9 cellular contexts compared by ENCODE assay signal in genomic region chr18:60053747-60054304, GRCh38.
DNase-seq lines count a peak whose midpoint lies in the region; ATAC-seq and TF ChIP-seq lines count a peak whose summit lies in the region.
"Had no signal": no experiment of that assay in that cellular context is flagged by ENCODE, and none has a peak within 500 bp of the region (broad histone marks: within the 10 kb centered on the region; RNA-seq: fewer than 3 reads in every experiment).

No MANE protein-coding gene starts in this region.

- dilution Hi-C loops in IMR-90 (cut with HindIII; ENCODE audit: low sequenced_read_pairs, unreplicated experiment) = no loop called here

- peak overlapping the region; percentile 82 for H2AK5ac ChIP-seq in IMR-90 (ENCODE audit: low read depth, low read length)
- no peak overlapping the region for H2AK5ac ChIP-seq in mesendoderm (ENCODE audit: low read length)

- intact Hi-C loops in IMR-90 (cut with micrococcal nuclease) = no loop called here
- intact Hi-C loops in uterus (cut with DNase I; ENCODE audit: low total_unique reads) = no loop called here
- intact Hi-C loops in CD4-positive, alpha-beta memory T cell (cut with micrococcal nuclease) = no loop called here

- TF ChIP-seq POLR2A in IMR-90 (IDR thresholded peaks at IDR 0.05; ENCODE audit: low read depth, low read length) = no peak
- no peak for TF ChIP-seq POLR2A in uterus (IDR thresholded peaks at IDR 0.05)

- POLR2A ChIA-PET in IMR-90 (lab: Charles Lee; ENCODE audit: unreplicated experiment) = no interaction called here
- POLR2A ChIA-PET in CD4-positive, alpha-beta memory T cell (lab: Charles Lee; ENCODE audit: partially characterized antibody) = no interaction called here

- no peaks in the 10 kb centered on the region for H3K9me3 ChIP-seq in IMR-90 (ENCODE audit: control insufficient read depth, insufficient read depth, low read length)
- no peaks in the 10 kb centered on the region for H3K9me3 ChIP-seq in uterus
- H3K9me3 ChIP-seq in CD4-positive, alpha-beta memory T cell (ENCODE audit: control insufficient read depth in 1 of 2, low read length in 2 of 2) = no peaks in the 10 kb centered on the region
- H3K9me3 ChIP-seq: upper lobe of left lung had no signal

- no peaks in the 10 kb centered on the region for H3K27me3 ChIP-seq in IMR-90 (ENCODE audit: control insufficient read depth, insufficient read depth, low read length)
- H3K27me3 ChIP-seq in mesendoderm (ENCODE audit: insufficient read depth, low read length, poor library complexity) = no peaks in the 10 kb centered on the region
- no peaks in the 10 kb centered on the region for H3K27me3 ChIP-seq in uterus
- H3K27me3 ChIP-seq in CD4-positive, alpha-beta memory T cell (ENCODE audit: insufficient read depth, low read length) = no peaks in the 10 kb centered on the region
- H3K27me3 ChIP-seq: upper lobe of left lung had no signal

- H3K9ac ChIP-seq in IMR-90 (ENCODE audit: low read depth, low read length) (no peak overlapping the region), mesendoderm (ENCODE audit: low read length) (no peak overlapping the region)

- H3K79me1 ChIP-seq in IMR-90 (ENCODE audit: low read depth in 1 of 2, low read length in 2 of 2) = no peaks in the 10 kb centered on the region
- no peaks in the 10 kb centered on the region for H3K79me1 ChIP-seq in mesendoderm (ENCODE audit: low read length)

- peak overlapping the region; percentile 48; the same call in 1 of the 2 replicates for H4K91ac ChIP-seq in IMR-90 (ENCODE audit: insufficient read depth, low read depth, low read length)

- peak; percentile 52 for DNase-seq in GM12865 (ENCODE audit: low read depth)
- DNase-seq in IMR-90 = peak; percentile 98
- peak; percentile 96 for DNase-seq in amniotic stem cell (lab: John Stamatoyannopoulos, UW)
- peak; percentile 84 for DNase-seq in mesendoderm
- DNase-seq in uterus = no peak
- no peak for DNase-seq in cortex of kidney (lab: John Stamatoyannopoulos, UW)
- no peak for DNase-seq in CD4-positive, alpha-beta memory T cell
- no peak for DNase-seq in GM13976 (ENCODE audit: low spot score)
- DNase-seq: upper lobe of left lung had no signal

- peak overlapping the region; percentile 47; the same call in 1 of the 2 replicates for H3K14ac ChIP-seq in IMR-90 (replicated peaks; ENCODE audit: low read depth, low read length)

- BruUV-seq in IMR-90 (replicated peaks; lab: Mats Ljungman, UMichigan) = no TSS peak

- H3K56ac ChIP-seq in IMR-90 (ENCODE audit: extremely low read depth, insufficient read depth, low read length) (no peak overlapping the region), mesendoderm (ENCODE audit: low read length) (no peak overlapping the region)

- H3K4me3 ChIP-seq in GM12865 (ENCODE audit: low read depth, low read length) (no peak overlapping the region), IMR-90 (ENCODE audit: insufficient read depth, low read depth, low read length) (no peak overlapping the region), mesendoderm (ENCODE audit: low read length) (no peak overlapping the region), uterus (no peak overlapping the region)
- no peak overlapping the region for H3K4me3 ChIP-seq in CD4-positive, alpha-beta memory T cell (ENCODE audit: low read length in 2 of 2)
- H3K4me3 ChIP-seq: upper lobe of left lung had no signal

- H2AFZ ChIP-seq in IMR-90 (replicated peaks; ENCODE audit: low read length, poor library complexity) = peak overlapping the region; percentile 76

- H3K9me1 ChIP-seq in IMR-90 (ENCODE audit: insufficient read depth, low read length) = peaks cover 12% of the 10 kb centered on the region

- CTCF ChIA-PET in IMR-90 (lab: Yijun Ruan, JAX) = interaction anchor here (0.7 kb wide), 2 partner anchors 197 to 342 kb away, joined by 3 read pairs; no protein-coding TSS in a partner anchor
- CTCF ChIA-PET in CD4-positive, alpha-beta memory T cell (lab: Charles Lee; ENCODE audit: partially characterized antibody) = no interaction called here

- H3K27ac ChIP-seq in IMR-90 (ENCODE audit: insufficient read depth, low read length) = no peak overlapping the region
- H3K27ac ChIP-seq in mesendoderm (ENCODE audit: low read depth, low read length) = no peak overlapping the region
- no peak overlapping the region for H3K27ac ChIP-seq in uterus
- no peak overlapping the region for H3K27ac ChIP-seq in CD4-positive, alpha-beta memory T cell (ENCODE audit: low read depth, low read length)
- H3K27ac ChIP-seq: upper lobe of left lung had no signal

- peaks cover 3% of the 10 kb centered on the region for H3K4me1 ChIP-seq in IMR-90 (ENCODE audit: control insufficient read depth, insufficient read depth, low read length)
- no peaks in the 10 kb centered on the region for H3K4me1 ChIP-seq in mesendoderm (ENCODE audit: control insufficient read depth, low read depth, low read length)
- no peaks in the 10 kb centered on the region for H3K4me1 ChIP-seq in uterus
- H3K4me1 ChIP-seq in CD4-positive, alpha-beta memory T cell (ENCODE audit: insufficient read depth, low read length) = no peaks in the 10 kb centered on the region
- H3K4me1 ChIP-seq: upper lobe of left lung had no signal

- H3K4ac ChIP-seq in IMR-90 (ENCODE audit: low read depth, low read length) (peak overlapping the region; percentile 51), mesendoderm (ENCODE audit: low read depth, low read length) (no peak overlapping the region)

- in situ Hi-C loops in IMR-90 (cut with MboI; ENCODE audit: low sequenced_read_pairs) (no loop called here), GM13976 (cut with MboI; ENCODE audit: low sequenced_read_pairs, unreplicated experiment) (no loop called here)

- H4K8ac ChIP-seq in IMR-90 (ENCODE audit: low read depth in 2 of 2, low read length in 2 of 2) = peak overlapping the region in 1 of 2 experiments; percentile 43; a peak in 1 of 4 replicates
- H4K8ac ChIP-seq in mesendoderm (ENCODE audit: low read depth, low read length) = no peak overlapping the region

- H2AK9ac ChIP-seq in IMR-90 (replicated peaks; ENCODE audit: low read depth, low read length, poor library complexity) = no peak overlapping the region

- H3K27ac Mint-ChIP-seq in CD4-positive, alpha-beta memory T cell = no peak overlapping the region

- H3K27me3 Mint-ChIP-seq in CD4-positive, alpha-beta memory T cell = peaks cover 1 to 5% of the 10 kb centered on the region in 2 donors

- H3K9me3 Mint-ChIP-seq in CD4-positive, alpha-beta memory T cell = peaks cover 0 to 8% (median 0%) of the 10 kb centered on the region in 8 donors

- H2BK5ac ChIP-seq in IMR-90 (ENCODE audit: low read depth, low read length, poor library complexity, severe bottlenecking) (peak overlapping the region; percentile 4), mesendoderm (ENCODE audit: low read length) (no peak overlapping the region)

- no peaks in the 10 kb centered on the region for H4K20me1 ChIP-seq in IMR-90 (ENCODE audit: insufficient read depth, low read length)

- no peak for TF ChIP-seq CTCF in GM12865 (IDR thresholded peaks at IDR 0.05; ENCODE audit: insufficient read depth, low read depth, low read length, missing control alignments)
- no peak for TF ChIP-seq CTCF in IMR-90 (conservative IDR thresholded peaks at IDR 0.05; ENCODE audit: low read depth, low read length)
- no peak for TF ChIP-seq CTCF in uterus (IDR thresholded peaks at IDR 0.05)
- TF ChIP-seq CTCF in GM13976 (IDR thresholded peaks at IDR 0.05; ENCODE audit: borderline replicate concordance, control extremely low read depth, extremely low read depth, insufficient read depth, missing control alignments) = no peak

- H3K36me3 ChIP-seq in IMR-90 (ENCODE audit: control insufficient read depth, insufficient read depth, low read length) = no peaks in the 10 kb centered on the region
- H3K36me3 ChIP-seq in mesendoderm (ENCODE audit: control insufficient read depth, insufficient read depth, low read length) = no peaks in the 10 kb centered on the region
- H3K36me3 ChIP-seq in uterus = no peaks in the 10 kb centered on the region
- no peaks in the 10 kb centered on the region for H3K36me3 ChIP-seq in CD4-positive, alpha-beta memory T cell (ENCODE audit: insufficient read depth, low read length)
- H3K36me3 ChIP-seq: upper lobe of left lung had no signal

- no peak overlapping the region for H3K4me3 Mint-ChIP-seq in CD4-positive, alpha-beta memory T cell

- H3K18ac ChIP-seq in IMR-90 (ENCODE audit: low read depth, low read length) (0 out of 2 replicates have a peak overlapping the region, but pooled peaks have one; percentile 13), mesendoderm (ENCODE audit: low read length) (no peak overlapping the region)

- no peak overlapping the region for H4K5ac ChIP-seq in IMR-90 (ENCODE audit: low read depth, low read length)
- H4K5ac ChIP-seq in mesendoderm (ENCODE audit: low read length) = no peak overlapping the region

- no peak for TF ChIP-seq RAD21 in IMR-90 (IDR thresholded peaks at IDR 0.05; ENCODE audit: low read length)

- no peaks in the 10 kb centered on the region for H3K79me2 ChIP-seq in mesendoderm (ENCODE audit: control insufficient read depth, insufficient read depth, low read length)

- ATAC-seq in IMR-90 (ENCODE audit: low read depth) = peak; percentile 97

- H3K23ac ChIP-seq in IMR-90 (ENCODE audit: low read depth, low read length) (no peak overlapping the region; the same call in 1 of the 2 replicates), mesendoderm (ENCODE audit: low read length) (no peak overlapping the region)

- WGBS in IMR-90 (ENCODE audit: extremely low coverage in 2 of 2, insufficient read length in 1 of 2), 2 experiments = no CpG with 5 or more reads among the region's 8 CpGs
- WGBS in mesendoderm (ENCODE audit: extremely low coverage, insufficient coverage, low lambda C conversion rate) = no CpG with 5 or more reads among the region's 8 CpGs

- H3K4me2 ChIP-seq in IMR-90 (ENCODE audit: low read depth, low read length) (peak overlapping the region; percentile 34), mesendoderm (ENCODE audit: low read length) (no peak overlapping the region)

- H2BK15ac ChIP-seq in IMR-90 (ENCODE audit: low read depth, low read length) = peak overlapping the region; percentile 75
- no peak overlapping the region for H2BK15ac ChIP-seq in mesendoderm (replicated peaks; ENCODE audit: low read depth)

- H2BK120ac ChIP-seq in IMR-90 (ENCODE audit: low read depth, low read length) (peak overlapping the region; percentile 87), mesendoderm (ENCODE audit: low read depth, low read length) (no peak overlapping the region)

- no peaks in the 10 kb centered on the region for H3K36me3 Mint-ChIP-seq in CD4-positive, alpha-beta memory T cell

- H3K4me1 Mint-ChIP-seq in CD4-positive, alpha-beta memory T cell = no peaks in the 10 kb centered on the region

- H2BK20ac ChIP-seq in IMR-90 (ENCODE audit: low read depth, low read length) = peak overlapping the region; percentile 55

TF ChIP-seq in IMR-90, 13 proteins besides CTCF, POLR2A, EP300 and RAD21 (continues in another document):
- TF ChIP-seq FOS (IDR thresholded peaks at IDR 0.05; ENCODE audit: low read depth, low read length) (peak; percentile 99), CEBPB (IDR thresholded peaks at IDR 0.05; ENCODE audit: low read depth, low read length) (peak; percentile 35; the same call in 1 of the 2 replicates), CHD1 (IDR thresholded peaks at IDR 0.05; ENCODE audit: low read depth, low read length) (no peak), BHLHE40 (IDR thresholded peaks at IDR 0.05; ENCODE audit: low read depth, low read length) (peak; percentile 77; the same call in 1 of the 2 replicates), NFE2L2 (IDR thresholded peaks at IDR 0.05; ENCODE audit: low read depth, low read length) (peak; percentile 91), MAFK (IDR thresholded peaks at IDR 0.05; ENCODE audit: low read depth, low read length) (peak; percentile 81)

Comparison
In these comparisons a context has a peak if more than half of its experiments do, and no peak if none do; other contexts are left out.
1. DNase-seq: peak in GM12865 (single experiment), IMR-90 (single experiment), amniotic stem cell (single experiment) and mesendoderm (single experiment); none in uterus (0 of 2), cortex of kidney (single experiment), CD4-positive, alpha-beta memory T cell (0 of 5) and GM13976 (single experiment).